Comparison of ENCODE assay signal across 36 cellular contexts in genomic region chr7:84684836-84685235, GRCh38.
"Had no signal": no experiment of that assay in that cellular context is flagged by ENCODE, and none has a peak within 500 bp of the region (broad histone marks: within the 10 kb centered on the region; RNA-seq: fewer than 3 reads in every experiment).

No MANE protein-coding gene starts in this region.

- H3K4me3 Mint-ChIP-seq: activated B cell treated with CpG ODN at 0.5 μM for 24 hours; activated CD4-positive, alpha-beta memory T cell treated with anti-CD3 and anti-CD28 coated beads for 36 hours; activated CD4-positive, alpha-beta T cell treated with anti-CD3 and anti-CD28 coated beads, Interleukin-2, amount 10 ng/mL, durations not matched to agents 24 days and 14 days; activated CD8-positive, alpha-beta T cell treated with anti-CD3 and anti-CD28 coated beads for 36 hours; activated naive CD4-positive, alpha-beta T cell treated with anti-CD3 and anti-CD28 coated beads, Interleukin-2, amount 10 ng/mL, durations not matched to agents 7 days and 5 days; activated naive CD4-positive, alpha-beta T cell treated with anti-CD3 and anti-CD28 coated beads, Interleukin-2, amount 50 U/mL, for 24 hours; activated naive CD8-positive, alpha-beta T cell; activated naive CD8-positive, alpha-beta T cell treated with anti-CD3 and anti-CD28 coated beads, Interleukin-2, amount 10 ng/mL, durations not matched to agents 7 days and 5 days; activated naive CD8-positive, alpha-beta T cell treated with anti-CD3 and anti-CD28 coated beads, Interleukin-2, amount 50 U/mL, for 24 hours; activated T-cell treated with anti-CD3 and anti-CD28 coated beads, Interleukin-2, amount 50 U/mL, for 24 hours; brain; central memory CD8-positive, alpha-beta T cell; T-helper 1 cell treated with Interleukin-12 subunit alpha and Interleukin-12 subunit beta and Interleukin-4 antibody, amounts not matched to agents 30 μg/mL and 1 μg/mL, for 36 hours; T-helper 2 cell treated with Interferon-gamma antibody and Interleukin-4, amounts not matched to agents 5 μg/mL and 100 μg/mL, for 36 hours had no signal

- H3K9me3 ChIP-seq: ascending aorta had no signal

- H3K27me3 ChIP-seq: ascending aorta, cardiac muscle cell had no signal

- H3K27ac ChIP-seq: ascending aorta, cardiac muscle cell, VCaP had no signal

- H3K27ac Mint-ChIP-seq: activated B cell treated with CpG ODN at 0.5 μM for 24 hours; activated CD4-positive, alpha-beta memory T cell treated with anti-CD3 and anti-CD28 coated beads for 36 hours; activated CD4-positive, alpha-beta T cell treated with anti-CD3 and anti-CD28 coated beads, Interleukin-2, amount 10 ng/mL, durations not matched to agents 24 days and 14 days; activated CD8-positive, alpha-beta T cell treated with anti-CD3 and anti-CD28 coated beads for 36 hours; activated naive CD4-positive, alpha-beta T cell treated with anti-CD3 and anti-CD28 coated beads, Interleukin-2, amount 10 ng/mL, durations not matched to agents 7 days and 5 days; activated naive CD4-positive, alpha-beta T cell treated with anti-CD3 and anti-CD28 coated beads, Interleukin-2, amount 50 U/mL, for 24 hours; activated naive CD8-positive, alpha-beta T cell; activated naive CD8-positive, alpha-beta T cell treated with anti-CD3 and anti-CD28 coated beads, Interleukin-2, amount 10 ng/mL, durations not matched to agents 7 days and 5 days; activated naive CD8-positive, alpha-beta T cell treated with anti-CD3 and anti-CD28 coated beads, Interleukin-2, amount 50 U/mL, for 24 hours; activated T-cell treated with anti-CD3 and anti-CD28 coated beads, Interleukin-2, amount 50 U/mL, for 24 hours; activated T-helper 2 cell treated with anti-CD3 and anti-CD28 coated beads, Interferon-gamma antibody, Interleukin-2, Interleukin-4, amounts not matched to agents 10 μg/mL and 5 μg/mL and 100 μg/mL, durations not matched to agents 14 hours and 24 hours and 36 hours; brain; T-helper 1 cell treated with Interleukin-12 subunit alpha and Interleukin-12 subunit beta and Interleukin-4 antibody, amounts not matched to agents 30 μg/mL and 1 μg/mL, for 36 hours; T-helper 2 cell treated with Interferon-gamma antibody and Interleukin-4, amounts not matched to agents 5 μg/mL and 100 μg/mL, for 36 hours had no signal

- DNase-seq: activated B cell treated with CpG ODN at 0.5 μM for 24 hours; activated CD4-positive, alpha-beta memory T cell treated with anti-CD3 and anti-CD28 coated beads for 36 hours; activated CD4-positive, alpha-beta T cell treated with anti-CD3 and anti-CD28 coated beads for 4 hours; activated CD4-positive, alpha-beta T cell treated with anti-CD3 and anti-CD28 coated beads, Interleukin-2, amount 10 ng/mL, durations not matched to agents 24 days and 14 days; activated CD4-positive, alpha-beta T cell treated with anti-CD3 and anti-CD28 coated beads, Interleukin-2, amount 50 U/mL, for 1 hour; activated CD4-positive, alpha-beta T cell treated with anti-CD3 and anti-CD28 coated beads, Interleukin-2, amount 50 U/mL, for 4 hours; activated CD4-positive, CD25-positive, alpha-beta regulatory T cell treated with anti-CD3 and anti-CD28 coated beads, Interleukin-2, amount 50 U/mL, for 72 hours; activated CD8-positive, alpha-beta memory T cell treated with anti-CD3 and anti-CD28 coated beads, Interleukin-2, amount 50 U/mL, for 48 hours; activated CD8-positive, alpha-beta T cell treated with anti-CD3 and anti-CD28 coated beads for 36 hours; activated effector memory CD4-positive, alpha-beta T cell treated with Interleukin-2 at 50 U/mL for 16 hours; activated gamma-delta T cell; activated naive CD4-positive, alpha-beta T cell treated with anti-CD3 and anti-CD28 coated beads, Interleukin-2, amount 10 ng/mL, durations not matched to agents 7 days and 5 days; activated naive CD4-positive, alpha-beta T cell treated with Interleukin-2 at 50 U/mL for 16 hours; activated naive CD8-positive, alpha-beta T cell treated with anti-CD3 and anti-CD28 coated beads, Interleukin-2, amount 10 ng/mL, durations not matched to agents 7 days and 5 days; activated naive CD8-positive, alpha-beta T cell treated with anti-CD3 and anti-CD28 coated beads, Interleukin-2, amount 50 U/mL, for 24 hours; activated T-cell treated with anti-CD3 and anti-CD28 coated beads, Interleukin-2, amount 50 U/mL, for 24 hours; activated T-cell treated with anti-CD3 and anti-CD28 coated beads, Interleukin-2, amount 50 U/mL, for 48 hours; amygdala; anterior cingulate cortex; caudate nucleus; cerebellar nuclear complex; T-helper 1 cell; T-helper 2 cell; T-helper 9 cell had no signal

- H3K27me3 Mint-ChIP-seq: activated B cell treated with CpG ODN at 0.5 μM for 24 hours; activated CD4-positive, alpha-beta memory T cell treated with anti-CD3 and anti-CD28 coated beads for 36 hours; activated CD4-positive, alpha-beta T cell treated with anti-CD3 and anti-CD28 coated beads, Interleukin-2, amount 10 ng/mL, durations not matched to agents 24 days and 14 days; activated CD8-positive, alpha-beta T cell treated with anti-CD3 and anti-CD28 coated beads for 36 hours; activated naive CD4-positive, alpha-beta T cell treated with anti-CD3 and anti-CD28 coated beads, Interleukin-2, amount 10 ng/mL, durations not matched to agents 7 days and 5 days; activated naive CD4-positive, alpha-beta T cell treated with anti-CD3 and anti-CD28 coated beads, Interleukin-2, amount 50 U/mL, for 24 hours; activated naive CD8-positive, alpha-beta T cell; activated naive CD8-positive, alpha-beta T cell treated with anti-CD3 and anti-CD28 coated beads, Interleukin-2, amount 10 ng/mL, durations not matched to agents 7 days and 5 days; activated naive CD8-positive, alpha-beta T cell treated with anti-CD3 and anti-CD28 coated beads, Interleukin-2, amount 50 U/mL, for 24 hours; activated T-cell treated with anti-CD3 and anti-CD28 coated beads, Interleukin-2, amount 50 U/mL, for 24 hours; brain; central memory CD8-positive, alpha-beta T cell had no signal

- H3K4me3 ChIP-seq: ascending aorta, cardiac muscle cell had no signal

- H3K9me3 Mint-ChIP-seq: activated CD4-positive, alpha-beta T cell treated with anti-CD3 and anti-CD28 coated beads, Interleukin-2, amount 10 ng/mL, durations not matched to agents 24 days and 14 days; activated CD8-positive, alpha-beta T cell treated with anti-CD3 and anti-CD28 coated beads for 36 hours; activated naive CD4-positive, alpha-beta T cell treated with anti-CD3 and anti-CD28 coated beads, Interleukin-2, amount 10 ng/mL, durations not matched to agents 7 days and 5 days; activated naive CD4-positive, alpha-beta T cell treated with anti-CD3 and anti-CD28 coated beads, Interleukin-2, amount 50 U/mL, for 24 hours; activated naive CD8-positive, alpha-beta T cell treated with anti-CD3 and anti-CD28 coated beads, Interleukin-2, amount 10 ng/mL, durations not matched to agents 7 days and 5 days; activated T-cell treated with anti-CD3 and anti-CD28 coated beads, Interleukin-2, amount 50 U/mL, for 24 hours; activated T-helper 2 cell treated with anti-CD3 and anti-CD28 coated beads, Interferon-gamma antibody, Interleukin-2, Interleukin-4, amounts not matched to agents 10 μg/mL and 5 μg/mL and 100 μg/mL, durations not matched to agents 14 hours and 24 hours and 36 hours; T-helper 1 cell treated with Interleukin-12 subunit alpha and Interleukin-12 subunit beta and Interleukin-4 antibody, amounts not matched to agents 30 μg/mL and 1 μg/mL, for 36 hours; T-helper 2 cell treated with Interferon-gamma antibody and Interleukin-4, amounts not matched to agents 5 μg/mL and 100 μg/mL, for 36 hours had no signal

- FAIRE-seq: bronchial epithelial cell, TTC549 had no signal

- H3K4me1 Mint-ChIP-seq: activated B cell treated with CpG ODN at 0.5 μM for 24 hours; activated CD4-positive, alpha-beta T cell treated with anti-CD3 and anti-CD28 coated beads, Interleukin-2, amount 10 ng/mL, durations not matched to agents 24 days and 14 days; activated naive CD4-positive, alpha-beta T cell treated with anti-CD3 and anti-CD28 coated beads, Interleukin-2, amount 10 ng/mL, durations not matched to agents 7 days and 5 days; activated naive CD4-positive, alpha-beta T cell treated with anti-CD3 and anti-CD28 coated beads, Interleukin-2, amount 50 U/mL, for 24 hours; activated naive CD8-positive, alpha-beta T cell treated with anti-CD3 and anti-CD28 coated beads, Interleukin-2, amount 10 ng/mL, durations not matched to agents 7 days and 5 days; activated naive CD8-positive, alpha-beta T cell treated with anti-CD3 and anti-CD28 coated beads, Interleukin-2, amount 50 U/mL, for 24 hours; central memory CD8-positive, alpha-beta T cell had no signal

- H3K36me3 ChIP-seq: ascending aorta, cardiac muscle cell had no signal

- ATAC-seq: activated CD8-positive, alpha-beta T cell treated with anti-CD3 and anti-CD28 coated beads for 36 hours; activated naive CD8-positive, alpha-beta T cell treated with anti-CD3 and anti-CD28 coated beads, Interleukin-2, amount 50 U/mL, for 24 hours had no signal

- H3K36me3 Mint-ChIP-seq: activated CD4-positive, alpha-beta memory T cell treated with anti-CD3 and anti-CD28 coated beads for 36 hours; activated naive CD4-positive, alpha-beta T cell treated with anti-CD3 and anti-CD28 coated beads, Interleukin-2, amount 10 ng/mL, durations not matched to agents 7 days and 5 days; activated naive CD4-positive, alpha-beta T cell treated with anti-CD3 and anti-CD28 coated beads, Interleukin-2, amount 50 U/mL, for 24 hours; activated naive CD8-positive, alpha-beta T cell; activated naive CD8-positive, alpha-beta T cell treated with anti-CD3 and anti-CD28 coated beads, Interleukin-2, amount 10 ng/mL, durations not matched to agents 7 days and 5 days; brain had no signal

- H3K4me1 ChIP-seq: ascending aorta had no signal
